ENCODE assay signal across 22 cellular contexts in the genomic region with DNA sequence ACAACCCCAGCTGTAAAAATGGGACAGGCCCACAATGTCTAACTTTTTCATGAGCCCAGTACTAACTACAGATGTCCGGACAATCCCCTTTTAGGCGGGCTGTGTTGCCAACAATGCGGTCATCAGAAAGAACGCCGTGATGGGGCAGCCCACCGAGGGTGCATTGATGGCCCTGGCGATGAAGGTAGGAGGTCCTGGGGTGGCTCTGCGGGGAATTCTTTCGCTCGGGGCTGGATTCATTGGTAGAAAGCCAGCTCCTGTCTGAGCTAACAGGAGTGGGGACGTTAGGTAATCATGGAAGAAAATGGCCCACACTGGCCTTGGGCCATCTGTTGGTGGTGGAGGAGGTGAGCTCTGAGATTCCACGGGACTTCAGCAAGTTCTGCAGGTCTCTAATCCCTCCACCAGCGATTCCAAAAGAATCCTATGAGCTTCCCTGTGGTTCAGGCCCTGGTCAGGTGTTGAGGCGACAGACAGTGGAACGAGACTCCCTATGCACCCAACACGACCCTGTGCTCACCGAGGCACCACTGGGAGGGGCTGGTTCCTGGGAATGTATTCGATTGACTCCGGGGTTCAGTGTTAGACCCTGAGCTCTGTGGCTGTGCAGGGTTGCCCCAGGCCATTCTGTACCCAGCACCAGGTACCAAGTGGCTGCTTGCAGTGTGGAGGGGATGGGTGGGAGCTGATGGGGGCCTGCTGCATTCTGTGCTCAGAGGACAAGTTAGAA.
"Had no signal": no experiment of that assay in that cellular context is flagged by ENCODE, and none has a peak within 500 bp of the region (broad histone marks: within the 10 kb centered on the region; RNA-seq: fewer than 3 reads in every experiment).

No MANE protein-coding gene starts in this region.

- H3K36me3 ChIP-seq: esophagus squamous epithelium, left ventricle myocardium inferior, right atrium auricular region, uterus, WERI-Rb-1 had no signal

- ATAC-seq: naive thymus-derived CD4-positive, alpha-beta T cell had no signal

- H3K9me3 Mint-ChIP-seq: activated CD4-positive, alpha-beta memory T cell treated with anti-CD3 and anti-CD28 coated beads for 36 hours; activated CD4-positive, alpha-beta T cell treated with anti-CD3 and anti-CD28 coated beads, Interleukin-2, amount 10 ng/mL, durations not matched to agents 24 days and 14 days; activated naive CD4-positive, alpha-beta T cell treated with anti-CD3 and anti-CD28 coated beads, Interleukin-2, amount 10 ng/mL, durations not matched to agents 7 days and 5 days; activated T-cell treated with anti-CD3 and anti-CD28 coated beads, Interleukin-2, amount 50 U/mL, for 24 hours; dendritic cell treated with granulocyte-macrophage colony-stimulating factor and Interleukin-4, amounts not matched to agents 40 ng/mL and 50 ng/mL, for 4 days; naive thymus-derived CD4-positive, alpha-beta T cell; neural crest cell had no signal

- H3K4me1 ChIP-seq: esophagus squamous epithelium, left ventricle myocardium inferior, right atrium auricular region, uterus had no signal

- H3K27ac Mint-ChIP-seq: activated CD4-positive, alpha-beta memory T cell treated with anti-CD3 and anti-CD28 coated beads for 36 hours; activated naive CD4-positive, alpha-beta T cell treated with anti-CD3 and anti-CD28 coated beads, Interleukin-2, amount 10 ng/mL, durations not matched to agents 7 days and 5 days; activated T-cell treated with anti-CD3 and anti-CD28 coated beads, Interleukin-2, amount 50 U/mL, for 24 hours; dendritic cell treated with granulocyte-macrophage colony-stimulating factor and Interleukin-4, amounts not matched to agents 40 ng/mL and 50 ng/mL, for 4 days; naive thymus-derived CD4-positive, alpha-beta T cell had no signal

- H3K4me3 Mint-ChIP-seq: activated CD4-positive, alpha-beta memory T cell treated with anti-CD3 and anti-CD28 coated beads for 36 hours; activated CD4-positive, alpha-beta T cell treated with anti-CD3 and anti-CD28 coated beads, Interleukin-2, amount 10 ng/mL, durations not matched to agents 24 days and 14 days; activated naive CD4-positive, alpha-beta T cell treated with anti-CD3 and anti-CD28 coated beads, Interleukin-2, amount 10 ng/mL, durations not matched to agents 7 days and 5 days; activated T-cell treated with anti-CD3 and anti-CD28 coated beads, Interleukin-2, amount 50 U/mL, for 24 hours; dendritic cell treated with granulocyte-macrophage colony-stimulating factor and Interleukin-4, amounts not matched to agents 40 ng/mL and 50 ng/mL, for 4 days; naive thymus-derived CD4-positive, alpha-beta T cell; neural crest cell had no signal

- H3K4me3 ChIP-seq: esophagus squamous epithelium, left ventricle myocardium inferior, right atrium auricular region, uterus had no signal

- H3K27ac ChIP-seq: epithelial cell of prostate, esophagus squamous epithelium, left ventricle myocardium inferior, right atrium auricular region, uterus, WERI-Rb-1 had no signal

- H3K27me3 ChIP-seq: right atrium auricular region, uterus had no signal

- H3K36me3 Mint-ChIP-seq: activated CD4-positive, alpha-beta memory T cell treated with anti-CD3 and anti-CD28 coated beads for 36 hours; activated naive CD4-positive, alpha-beta T cell treated with anti-CD3 and anti-CD28 coated beads, Interleukin-2, amount 10 ng/mL, durations not matched to agents 7 days and 5 days; naive thymus-derived CD4-positive, alpha-beta T cell had no signal

- H3K9me3 ChIP-seq: esophagus squamous epithelium, left ventricle myocardium inferior, right atrium auricular region, uterus had no signal

- H3K4me1 Mint-ChIP-seq: activated naive CD4-positive, alpha-beta T cell treated with anti-CD3 and anti-CD28 coated beads, Interleukin-2, amount 10 ng/mL, durations not matched to agents 7 days and 5 days; naive thymus-derived CD4-positive, alpha-beta T cell had no signal

- DNase-seq: activated CD4-positive, alpha-beta memory T cell treated with anti-CD3 and anti-CD28 coated beads for 36 hours; activated CD4-positive, alpha-beta T cell treated with anti-CD3 and anti-CD28 coated beads, Interleukin-2, amount 10 ng/mL, durations not matched to agents 24 days and 14 days; activated CD4-positive, CD25-positive, alpha-beta regulatory T cell treated with anti-CD3 and anti-CD28 coated beads, Interleukin-2, amount 50 U/mL, for 72 hours; activated CD8-positive, alpha-beta memory T cell treated with anti-CD3 and anti-CD28 coated beads, Interleukin-2, amount 50 U/mL, for 48 hours; activated gamma-delta T cell; activated naive CD4-positive, alpha-beta T cell treated with anti-CD3 and anti-CD28 coated beads, Interleukin-2, amount 10 ng/mL, durations not matched to agents 7 days and 5 days; activated T-cell treated with anti-CD3 and anti-CD28 coated beads, Interleukin-2, amount 50 U/mL, for 24 hours; amniotic stem cell; caudate nucleus; effector CD4-positive, alpha-beta T cell; esophagus squamous epithelium; islet precursor cell; left ventricle myocardium inferior; naive thymus-derived CD4-positive, alpha-beta T cell; stimulated activated naive CD4-positive, alpha-beta T cell treated with Interleukin-2 at 50 U/mL for 16 hours; trophoblast cell; uterus; WERI-Rb-1 had no signal
